In genomic region chr1:219189021-219189824, GRCh38 we compare ENCODE assay signal across 1 cellular context.
TF ChIP-seq lines count a peak whose summit lies in the region.

No MANE protein-coding gene starts in this region.

TF ChIP-seq in K562, 482 proteins besides CTCF, POLR2A, EP300 and RAD21 (continued from another document):
- TF ChIP-seq PBX2 (CRISPR knock-in tag; IDR thresholded peaks at IDR 0.05; ENCODE audit: low read depth) (no peak), PBX2 (tag; conservative IDR thresholded peaks at IDR 0.05; ENCODE audit: low read depth) (peak; percentile 70), TCF7 (IDR thresholded peaks at IDR 0.05; ENCODE audit: borderline replicate concordance) (no peak), RBFOX2 (IDR thresholded peaks at IDR 0.05; ENCODE audit: low read depth, low read length) (0 out of 2 replicates have a peak, but pooled peaks have one; percentile 8), BRCA1 (IDR thresholded peaks at IDR 0.05) (no peak), BRCA1 (CRISPR knock-in tag; IDR thresholded peaks at IDR 0.05) (no peak), TEAD4 (IDR thresholded peaks at IDR 0.05; ENCODE audit: low read length) (peak; percentile 56; the same call in 1 of the 2 replicates), TEAD4 (CRISPR knock-in tag; IDR thresholded peaks at IDR 0.05; ENCODE audit: borderline replicate concordance) (no peak), HMBOX1 (IDR thresholded peaks at IDR 0.05) (peak; percentile 82), EWSR1 (IDR thresholded peaks at IDR 0.05; ENCODE audit: borderline replicate concordance, low read depth, partially characterized antibody) (no peak)
